Comparison of ENCODE assay signal across 8 cellular contexts in genomic region chr17:32486701-32487459, GRCh38. TPM values are rescaled to one million over a fixed set of nuclear protein-coding genes. Genes with fewer than 3 reads are reported as not detected.
DNase-seq lines count a peak whose midpoint lies in the region; ATAC-seq and TF ChIP-seq lines count a peak whose summit lies in the region.

Gene CDK5R1 (plus strand): TSS chr17:32486993. CDS start chr17:32487621, 628 bp downstream.

- peak within 1 kb of the TSS; percentile 70 for H3K23ac ChIP-seq in neuronal stem cell (ENCODE audit: low read depth, low read length, poor library complexity)

- H3K36me3 ChIP-seq in gastroesophageal sphincter (peaks cover 0 to 10% of the 10 kb centered on the region in 2 donors), neuronal stem cell (replicated peaks in 1 of 2; ENCODE audit: control insufficient read depth in 2 of 2, insufficient read depth in 2 of 2, low read length in 2 of 2) (peaks cover 17 to 47% of the 10 kb centered on the region in 2 donors), tibial nerve (peaks cover 0 to 8% (median 0%) of the 10 kb centered on the region in 3 donors)

- ATAC-seq in GM19395 (IDR thresholded peaks at IDR 0.05; ENCODE audit: unreplicated experiment) (peak; percentile 49), gastroesophageal sphincter (peak; percentile 79)

- H4K91ac ChIP-seq in neuronal stem cell (ENCODE audit: low read depth, low read length, poor library complexity) = no peak within 1 kb of the TSS

- TF ChIP-seq POLR2A in gastroesophageal sphincter (IDR thresholded peaks at IDR 0.05) (no peak), tibial nerve (IDR thresholded peaks at IDR 0.05) (no peak)

- peak within 1 kb of the TSS; percentile 43 for H3K14ac ChIP-seq in neuronal stem cell (ENCODE audit: low read length)

- peak within 1 kb of the TSS; percentile 73 for H3K4me2 ChIP-seq in neuronal stem cell (ENCODE audit: insufficient read depth, low read length, poor library complexity, severe bottlenecking)

- TF ChIP-seq CTCF in gastroesophageal sphincter (IDR thresholded peaks at IDR 0.05) = no peak
- peak in 1 of 5 experiments; percentile 8 for TF ChIP-seq CTCF in tibial nerve (IDR thresholded peaks at IDR 0.05)

- TF ChIP-seq EP300 in gastroesophageal sphincter (IDR thresholded peaks at IDR 0.05) = no peak
- no peak for TF ChIP-seq EP300 in tibial nerve (IDR thresholded peaks at IDR 0.05)

- H3K4me1 ChIP-seq in gastroesophageal sphincter = peaks cover 0 to 47% (median 14%) of the 10 kb centered on the region in 3 donors
- H3K4me1 ChIP-seq in neuronal stem cell (ENCODE audit: control insufficient read depth in 2 of 2, insufficient read depth in 1 of 2, low read depth in 1 of 2, low read length in 2 of 2) = peaks cover 26 to 32% of the 10 kb centered on the region in 2 donors
- H3K4me1 ChIP-seq in tibial nerve = peaks cover 0 to 45% (median 19%) of the 10 kb centered on the region in 4 donors

- no CpG with 5 or more reads among the region's 135 CpGs for WGBS in gastroesophageal sphincter (ENCODE audit: low coverage in 1 of 2), 2 donors
- WGBS in neuronal stem cell (ENCODE audit: extremely low coverage in 2 of 2, insufficient read length in 2 of 2, insufficient replicate concordance in 1 of 2), 2 donors = no CpG with 5 or more reads among the region's 135 CpGs
- WGBS in tibial nerve, 2 donors = 0% methylated on average over 8 to 84 of the region's 135 CpGs

- H2AK5ac ChIP-seq in neuronal stem cell (ENCODE audit: low read depth, low read length) = peak within 1 kb of the TSS; percentile 69

- H3K9me3 ChIP-seq in gastroesophageal sphincter = no peaks in the 10 kb centered on the region
- no peaks in the 10 kb centered on the region for H3K9me3 ChIP-seq in neuronal stem cell (replicated peaks in 1 of 2; ENCODE audit: control insufficient read depth in 2 of 2, insufficient read depth in 1 of 2, low read depth in 1 of 2, low read length in 2 of 2)
- no peaks in the 10 kb centered on the region for H3K9me3 ChIP-seq in tibial nerve

- H3K79me1 ChIP-seq in neuronal stem cell (ENCODE audit: low read depth, low read length) = peaks cover 12% of the 10 kb centered on the region

- H3K4ac ChIP-seq in neuronal stem cell (ENCODE audit: low read length) = peak within 1 kb of the TSS; percentile 5

- DNase-seq in CD1c-positive myeloid dendritic cell (ENCODE audit: extremely low spot score) = peak; percentile 71
- peak; percentile 45 for DNase-seq in HPDE6-E6E7 (ENCODE audit: extremely low spot score)
- peak; percentile 62 for DNase-seq in RPMI7951 (ENCODE audit: low read depth)
- peak; percentile 49 for DNase-seq in activated gamma-delta T cell treated with anti-CD3 and anti-CD28 coated beads, Interleukin-2, amount 50 U/mL, for 16 hours (ENCODE audit: low read depth)
- DNase-seq in neuronal stem cell (ENCODE audit: low spot score) = peak; percentile 79
- no peak for DNase-seq in tibial nerve (ENCODE audit: low spot score in 2 of 2)

- H3K27me3 ChIP-seq in gastroesophageal sphincter = no peaks in the 10 kb centered on the region
- no peaks in the 10 kb centered on the region for H3K27me3 ChIP-seq in neuronal stem cell (ENCODE audit: control insufficient read depth in 3 of 3, insufficient read depth in 3 of 3, low read depth in 1 of 3, low read length in 3 of 3)
- no peaks in the 10 kb centered on the region for H3K27me3 ChIP-seq in tibial nerve

- no peak within 1 kb of the TSS for H2BK5ac ChIP-seq in neuronal stem cell (ENCODE audit: low read length)

- H3K4me3 ChIP-seq in gastroesophageal sphincter (peak within 1 kb of the TSS; percentile 36 to 66), neuronal stem cell (ENCODE audit: low read length in 2 of 2) (peak within 1 kb of the TSS; percentile 62 to 86), tibial nerve (peak within 1 kb of the TSS; percentile 35 to 69 (median 56))

- H2BK120ac ChIP-seq in neuronal stem cell (ENCODE audit: low read depth, low read length) = no peak within 1 kb of the TSS

- H3K9ac ChIP-seq in neuronal stem cell (ENCODE audit: low read depth, low read length, poor library complexity) = peak within 1 kb of the TSS; percentile 85

- peak within 1 kb of the TSS; percentile 36 to 87 (median 82) for H3K27ac ChIP-seq in gastroesophageal sphincter
- H3K27ac ChIP-seq in neuronal stem cell (replicated peaks; ENCODE audit: low read length) = peak within 1 kb of the TSS; percentile 79
- H3K27ac ChIP-seq in tibial nerve = peak within 1 kb of the TSS; percentile 68 to 87 (median 81)

- peak within 1 kb of the TSS; percentile 17 for H2BK12ac ChIP-seq in neuronal stem cell (ENCODE audit: low read length)

- peak within 1 kb of the TSS; percentile 83 for H2BK15ac ChIP-seq in neuronal stem cell (ENCODE audit: low read length)

- peak within 1 kb of the TSS; percentile 96 for H3K18ac ChIP-seq in neuronal stem cell (ENCODE audit: low read length)

- H2AFZ ChIP-seq in neuronal stem cell (ENCODE audit: low read length) = peak within 1 kb of the TSS; percentile 93

- no peak within 1 kb of the TSS for H4K8ac ChIP-seq in neuronal stem cell (ENCODE audit: low read depth, low read length)

RNA-seq across cellular contexts. Expression of gene CDK5R1, which starts in this region (rescaled TPM):
- 2.9 and 3.4 TPM in 2 replicates for total RNA-seq in RPMI7951 (2014; rRNA removed; shearing (Covaris generic))
- total RNA-seq in gastroesophageal sphincter (1 to 10 TPM in 2 of 4 donors, under 1 TPM in 1, not detected in 1; 0.54 to 1.5 (median 1.0) TPM), tibial nerve (1 to 10 TPM in 2 of 4 donors, under 1 TPM in 2; 0.78 to 1.5 (median 1.0) TPM)
- 5.4 TPM for polyA plus RNA-seq in neuronal stem cell (2013, experiment 1 of 2)
- polyA plus RNA-seq in neuronal stem cell (2013, experiment 2 of 2) = 5.2 TPM

Comparison
In these comparisons a context has a peak if more than half of its experiments do, and no peak if none do; other contexts are left out.
1. DNase-seq: peak in CD1c-positive myeloid dendritic cell (single experiment), HPDE6-E6E7 (single experiment), RPMI7951 (single experiment), activated gamma-delta T cell treated with anti-CD3 and anti-CD28 coated beads, Interleukin-2, amount 50 U/mL, for 16 hours (single experiment) and neuronal stem cell (single experiment); none in tibial nerve (0 of 2).
2. Peak in every context shown above with its lines, with median percentiles within 50 percentile points of each other: H3K27ac ChIP-seq and H3K4me3 ChIP-seq.